Comparison of ENCODE assay signal across 23 cellular contexts in genomic region chr20:46152824-46153586, GRCh38. TPM values are rescaled to one million over a fixed set of nuclear protein-coding genes. Genes with fewer than 3 reads are reported as not detected.
DNase-seq lines count a peak whose midpoint lies in the region; ATAC-seq, FAIRE-seq and TF ChIP-seq lines count a peak whose summit lies in the region.
"Had no signal": no experiment of that assay in that cellular context is flagged by ENCODE, and none has a peak within 500 bp of the region (broad histone marks: within the 10 kb centered on the region; RNA-seq: fewer than 3 reads in every experiment).

No MANE protein-coding gene starts in this region.

- 62% methylated on average over 33 of the region's 33 CpGs for WGBS in HepG2 (ENCODE audit: low lambda C conversion rate)
- WGBS in right lobe of liver (ENCODE audit: insufficient coverage, low coverage, low lambda C conversion rate, missing lambda C conversion rate): 52% methylated on average over 8 of the region's 33 CpGs
- 55 to 85% (median 70%) methylated on average over 28 to 33 of the region's 33 CpGs for WGBS in spleen, 5 donors

- no TSS peak for BruUV-seq in HepG2 (replicated peaks; lab: Mats Ljungman, UMichigan)

- TF ChIP-seq POLR2A in HepG2 (IDR thresholded peaks at IDR 0.05; ENCODE audit: insufficient read depth in 1 of 2, low read depth in 2 of 2, low read length in 2 of 2) (no peak), right lobe of liver (IDR thresholded peaks at IDR 0.05) (no peak), spleen (IDR thresholded peaks at IDR 0.05) (no peak)

- H4K20me1 ChIP-seq in HepG2 (ENCODE audit: insufficient read depth, low read length): peaks cover 3% of the 10 kb centered on the region; the same call in 1 of the 2 replicates
- H4K20me1 ChIP-seq in osteoblast (ENCODE audit: insufficient read depth, low read length): no peaks in the 10 kb centered on the region
- H4K20me1 ChIP-seq: BLaER1 had no signal

- H3K36me3 ChIP-seq in HepG2 (replicated peaks in 1 of 2; ENCODE audit: control insufficient read depth in 1 of 2, insufficient read depth in 2 of 2, low read length in 2 of 2): no peaks in the 10 kb centered on the region
- H3K36me3 ChIP-seq in right lobe of liver: no peaks in the 10 kb centered on the region
- no peaks in the 10 kb centered on the region for H3K36me3 ChIP-seq in osteoblast (ENCODE audit: insufficient read depth, low read length)
- no peaks in the 10 kb centered on the region for H3K36me3 ChIP-seq in spleen
- H3K36me3 ChIP-seq: BLaER1 had no signal

- H3K4me2 ChIP-seq in HepG2 (ENCODE audit: low read depth, low read length) (no peak overlapping the region), osteoblast (ENCODE audit: insufficient read depth, low read length) (no peak overlapping the region)
- H3K4me2 ChIP-seq: BLaER1, GM23338 had no signal

- intact Hi-C loops in HepG2 (cut with micrococcal nuclease; ENCODE audit: unreplicated experiment) (no loop called here), right lobe of liver (cut with DNase I) (no loop called here), spleen (cut with DNase I; ENCODE audit: low total_unique reads) (no loop called here)

- H3K4me1 ChIP-seq in HepG2 (ENCODE audit: insufficient read depth, low read length) (peaks cover 9% of the 10 kb centered on the region; the same call in 1 of the 2 replicates), right lobe of liver (no peaks in the 10 kb centered on the region), osteoblast (ENCODE audit: insufficient read depth, low read length) (no peaks in the 10 kb centered on the region), spleen (no peaks in the 10 kb centered on the region)
- H3K4me1 ChIP-seq: Caco-2 had no signal

- no peak for TF ChIP-seq RAD21 in HepG2 (CRISPR knock-in tag; IDR thresholded peaks at IDR 0.05)

- no peak for FAIRE-seq in HepG2 (lab: Jason Lieb, UNC)
- FAIRE-seq: A204.1, D721Med, GM12878, H54 had no signal

- no peak for DNase-seq in HepG2 (ENCODE audit: low spot score)
- DNase-seq in right lobe of liver: no peak
- DNase-seq in osteoblast (ENCODE audit: insufficient read length, low spot score, missing footprints): peak; percentile 57
- peak; percentile 41 for DNase-seq in spleen
- no peak for DNase-seq in NCI-H748 treated with DMSO at 0.1 percent for 48 hours (lab: John Stamatoyannopoulos, UW)
- no peak for DNase-seq in HK-2 (ENCODE audit: unreplicated experiment)
- DNase-seq: Caco-2; CD4-positive, CD25-positive, alpha-beta regulatory T cell; CD8-positive, alpha-beta T cell; DMS 273 treated with DMSO at 0.1 percent for 48 hours; DMS79; EL; GDM1; HCEC 1CT had no signal

- POLR2A ChIA-PET in HepG2 (lab: Yijun Ruan, JAX): no interaction called here

- H2AFZ ChIP-seq in HepG2 (ENCODE audit: low read length) (no peak overlapping the region), osteoblast (ENCODE audit: low read length) (no peak overlapping the region)
- H2AFZ ChIP-seq: GM23338 had no signal

- in situ Hi-C loops in HepG2 (cut with HindIII; ENCODE audit: extremely low pct_ligation_motif_present, low pct_unique_long_range_greater_than_20kb): no loop called here

- H3K4me3 ChIP-seq in HepG2 (replicated peaks in 1 of 3; ENCODE audit: insufficient read depth in 1 of 3, low read depth in 2 of 3, low read length in 3 of 3) (no peak overlapping the region), right lobe of liver (no peak overlapping the region), osteoblast (ENCODE audit: insufficient read depth, low read length) (no peak overlapping the region), spleen (no peak overlapping the region)
- H3K4me3 ChIP-seq: BLaER1, GM12878, GM23338 had no signal

- H3K9me3 ChIP-seq in HepG2 (ENCODE audit: low read length) (no peaks in the 10 kb centered on the region), right lobe of liver (no peaks in the 10 kb centered on the region), osteoblast (ENCODE audit: low read depth, low read length) (no peaks in the 10 kb centered on the region), spleen (no peaks in the 10 kb centered on the region)
- H3K9me3 ChIP-seq: BLaER1, Caco-2 had no signal

- H3K27ac ChIP-seq in HepG2 (ENCODE audit: extremely low read length, insufficient read depth, low read length) (no peak overlapping the region), right lobe of liver (no peak overlapping the region), osteoblast (ENCODE audit: low read depth, low read length) (no peak overlapping the region), spleen (no peak overlapping the region)
- H3K27ac ChIP-seq: 22Rv1, BLaER1, C4-2B had no signal

- H3K9ac ChIP-seq in HepG2 (ENCODE audit: insufficient read depth, low read depth, low read length): no peak overlapping the region
- H3K9ac ChIP-seq: BLaER1 had no signal

- CTCF ChIA-PET in HepG2 (lab: Yijun Ruan, JAX; ENCODE audit: low intra/inter-chr PET ratio, low total read pairs): interaction anchor here (2.1 to 2.4 kb wide), 2 partner anchors 130 to 139 kb away, joined by 6 to 14 read pairs; no protein-coding TSS in a partner anchor

- peaks cover 3 to 52% of the 10 kb centered on the region in 2 experiments; a peak in 4 of 5 replicates for H3K27me3 ChIP-seq in HepG2 (ENCODE audit: control insufficient read depth in 1 of 2, insufficient read depth in 2 of 2, low read length in 2 of 2)
- H3K27me3 ChIP-seq in right lobe of liver: no peaks in the 10 kb centered on the region
- peaks cover 16% of the 10 kb centered on the region for H3K27me3 ChIP-seq in osteoblast (ENCODE audit: insufficient read depth, low read length)
- peaks cover 0 to 54% (median 0%) of the 10 kb centered on the region in 7 donors for H3K27me3 ChIP-seq in spleen (replicated peaks in 1 of 7)
- H3K27me3 ChIP-seq: BLaER1 had no signal

- ATAC-seq in HepG2 (no peak), right lobe of liver (no peak), HG03159 (IDR thresholded peaks at IDR 0.05; ENCODE audit: unreplicated experiment) (no peak)
- ATAC-seq: CD8-positive, alpha-beta T cell; GM12878 had no signal

- TF ChIP-seq CTCF in HepG2 (CRISPR knock-in tag; IDR thresholded peaks at IDR 0.05): no peak
- TF ChIP-seq CTCF in right lobe of liver (IDR thresholded peaks at IDR 0.05): no peak
- TF ChIP-seq CTCF in osteoblast (IDR thresholded peaks at IDR 0.05; ENCODE audit: extremely low read depth, low read depth, low read length): no peak
- no peak for TF ChIP-seq CTCF in spleen (IDR thresholded peaks at IDR 0.05 in 8 of 11, conservative IDR thresholded peaks at IDR 0.05 in 3 of 11)

- H3K79me2 ChIP-seq in HepG2 (ENCODE audit: insufficient read depth, low read length) (no peaks in the 10 kb centered on the region), osteoblast (ENCODE audit: insufficient read depth, low read length) (no peaks in the 10 kb centered on the region)

- TF ChIP-seq EP300 in HepG2 (IDR thresholded peaks at IDR 0.05; ENCODE audit: low read depth in 2 of 2, low read length in 2 of 2): no peak
- TF ChIP-seq EP300 in HepG2 (CRISPR knock-in tag; IDR thresholded peaks at IDR 0.05; ENCODE audit: borderline replicate concordance): no peak

TF ChIP-seq in HepG2, 621 proteins besides CTCF, POLR2A, EP300 and RAD21:
- no peak for TF ChIP-seq PRMT3 (CRISPR knock-in tag; IDR thresholded peaks at IDR 0.05; ENCODE audit: borderline replicate concordance, low read depth)
- peak; percentile 83 for TF ChIP-seq ZNF629 (CRISPR knock-in tag; conservative IDR thresholded peaks at IDR 0.05)

RNA-seq across cellular contexts. Expression of gene CD40, which starts 34.9 kb away (rescaled TPM):
- 2.2 and 4.6 TPM in 2 replicates for total RNA-seq in HepG2 (2016; rRNA removed; fragmentation: Illumina TruSeq; extraction: Trizol)
- total RNA-seq in HepG2 (2016; cell fraction: cytosol; rRNA removed; fragmentation: Illumina TruSeq; extraction: Trizol; ENCODE audit: low read depth): 1.6 and 2.0 TPM in 2 replicates
- total RNA-seq in HepG2 (2016; cell fraction: insoluble cytoplasmic fraction; rRNA removed; fragmentation: Illumina TruSeq; extraction: Trizol): 2.5 and 4.5 TPM in 2 replicates
- total RNA-seq in HepG2 (2016; cell fraction: membrane; rRNA removed; fragmentation: Illumina TruSeq; extraction: Trizol): 2.7 and 3.4 TPM in 2 replicates
- 4.5 and 5.3 TPM in 2 replicates for total RNA-seq in HepG2 (2016; cell fraction: nucleus; rRNA removed; fragmentation: Illumina TruSeq; extraction: Trizol)
- 13.4 TPM in 2 replicates for polyA plus RNA-seq in HepG2 (2011; rRNA removed)
- polyA plus RNA-seq in HepG2 (2011; cell fraction: cytosol; rRNA removed): 10.3 and 14.5 TPM in 2 replicates
- polyA plus RNA-seq in HepG2 (2011; cell fraction: nucleus; rRNA removed): 11.5 and 13.3 TPM in 2 replicates
- polyA plus RNA-seq in HepG2 (2012): 5.5 and 6.2 TPM in 2 replicates
- polyA plus RNA-seq in HepG2 (2016; cell fraction: cytosol; fragmentation: Illumina TruSeq; extraction: Trizol; ENCODE audit: low read depth): 1.8 and 2.2 TPM in 2 replicates
- polyA plus RNA-seq in HepG2 (2016; cell fraction: insoluble cytoplasmic fraction; fragmentation: Illumina TruSeq; extraction: Trizol; ENCODE audit: low read depth): 2.2 and 2.6 TPM in 2 replicates
- polyA plus RNA-seq in HepG2 (2016; cell fraction: membrane; fragmentation: Illumina TruSeq; extraction: Trizol; ENCODE audit: low read depth): 1.6 and 2.6 TPM in 2 replicates
- polyA plus RNA-seq in HepG2 (2016; cell fraction: nucleus; fragmentation: Illumina TruSeq; extraction: Trizol; ENCODE audit: insufficient read depth, low read depth): 7.9 and 9.2 TPM in 2 replicates
- polyA minus RNA-seq in HepG2 (2011; rRNA and poly(A)+ RNA removed; ENCODE audit: low replicate concordance): 0.70 and 6.5 TPM in 2 replicates
- polyA minus RNA-seq in HepG2 (2011; cell fraction: cytosol; rRNA and poly(A)+ RNA removed): 3.3 and 4.0 TPM in 2 replicates
- 4.8 and 5.8 TPM in 2 replicates for polyA minus RNA-seq in HepG2 (2011; cell fraction: nucleus; rRNA and poly(A)+ RNA removed)
- 10 to 100 TPM in 2 of 6 experiments, 1 to 10 TPM in 4; 8.8 to 11.7 (median 9.4) TPM for total RNA-seq in right lobe of liver
- 2.5 and 3.5 TPM in 2 replicates for total RNA-seq in osteoblast
- 10 to 100 TPM; 30.7 to 70.3 (median 44.2) TPM for total RNA-seq in spleen
- 100 to 1,000 TPM in 1 of 3 donors, 10 to 100 TPM in 2; 66.1 to 108 (median 68.7) TPM for polyA plus RNA-seq in spleen
- total RNA-seq: Caco-2 had no signal

Comparison
In these comparisons a context has a peak if more than half of its experiments do, and no peak if none do; other contexts are left out.
1. DNase-seq: peak in osteoblast (single experiment) and spleen (single experiment); none in HepG2 (single experiment), right lobe of liver (0 of 3), NCI-H748 treated with DMSO at 0.1 percent for 48 hours (single experiment) and HK-2 (single experiment).